18 cellular contexts compared by ENCODE assay signal in the genomic region with DNA sequence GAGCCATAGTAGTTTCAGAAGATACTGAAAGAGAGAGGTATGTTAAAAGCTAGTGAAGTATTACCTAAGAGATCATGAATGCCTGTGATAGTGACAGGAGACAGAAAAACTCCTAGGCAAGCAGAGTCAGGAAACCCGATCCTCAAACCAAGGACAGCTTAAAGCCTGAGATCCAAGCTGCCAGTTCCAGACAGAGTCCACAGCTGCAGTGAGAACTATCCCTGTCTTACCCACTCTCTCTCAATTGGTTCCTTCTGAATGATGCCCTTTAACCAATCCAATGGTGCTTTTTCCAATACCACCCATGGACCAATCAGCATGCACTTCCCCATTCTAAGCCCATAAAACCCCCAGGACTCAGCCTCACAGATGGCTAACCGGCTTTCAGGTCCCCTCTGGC.
"Had no signal": no experiment of that assay in that cellular context is flagged by ENCODE, and none has a peak within 500 bp of the region (broad histone marks: within the 10 kb centered on the region; RNA-seq: fewer than 3 reads in every experiment).

No MANE protein-coding gene starts in this region.

- H3K36me3 Mint-ChIP-seq: activated naive CD8-positive, alpha-beta T cell treated with anti-CD3 and anti-CD28 coated beads, Interleukin-2, amount 10 ng/mL, durations not matched to agents 7 days and 5 days; naive B cell; stimulated activated effector memory CD8-positive, alpha-beta T cell treated with anti-CD3 and anti-CD28 coated beads, Interleukin-12 subunit alpha, Interleukin-12 subunit beta, amount 100 ng/mL, for 72 hours had no signal

- H2AFZ ChIP-seq: parathyroid adenoma had no signal

- H3K27ac ChIP-seq: foreskin keratinocyte, lower lobe of right lung, neutrophil, parathyroid adenoma had no signal

- H3K9ac ChIP-seq: parathyroid adenoma had no signal

- H3K27ac Mint-ChIP-seq: activated naive CD8-positive, alpha-beta T cell treated with anti-CD3 and anti-CD28 coated beads, Interleukin-2, amount 10 ng/mL, durations not matched to agents 7 days and 5 days; naive B cell; stimulated activated effector memory CD8-positive, alpha-beta T cell treated with anti-CD3 and anti-CD28 coated beads, Interleukin-12 subunit alpha, Interleukin-12 subunit beta, amount 100 ng/mL, for 72 hours; T-helper 2 cell treated with Interferon-gamma antibody and Interleukin-4, amounts not matched to agents 5 μg/mL and 100 μg/mL, for 36 hours had no signal

- H3K4me3 Mint-ChIP-seq: activated naive CD8-positive, alpha-beta T cell treated with anti-CD3 and anti-CD28 coated beads, Interleukin-2, amount 10 ng/mL, durations not matched to agents 7 days and 5 days; naive B cell; stimulated activated effector memory CD8-positive, alpha-beta T cell treated with anti-CD3 and anti-CD28 coated beads, Interleukin-12 subunit alpha, Interleukin-12 subunit beta, amount 100 ng/mL, for 72 hours; T-helper 2 cell treated with Interferon-gamma antibody and Interleukin-4, amounts not matched to agents 5 μg/mL and 100 μg/mL, for 36 hours had no signal

- H3K36me3 ChIP-seq: lower lobe of right lung, neutrophil had no signal

- H3K4me3 ChIP-seq: lower lobe of right lung had no signal

- H3K4me1 ChIP-seq: foreskin keratinocyte, lower lobe of right lung, parathyroid adenoma had no signal

- H3K9me3 Mint-ChIP-seq: activated naive CD8-positive, alpha-beta T cell treated with anti-CD3 and anti-CD28 coated beads, Interleukin-2, amount 10 ng/mL, durations not matched to agents 7 days and 5 days; T-helper 2 cell treated with Interferon-gamma antibody and Interleukin-4, amounts not matched to agents 5 μg/mL and 100 μg/mL, for 36 hours had no signal

- FAIRE-seq: urothelium cell line had no signal

- H3K27me3 ChIP-seq: foreskin keratinocyte, neutrophil had no signal

- H3K4me1 Mint-ChIP-seq: activated naive CD8-positive, alpha-beta T cell treated with anti-CD3 and anti-CD28 coated beads, Interleukin-2, amount 10 ng/mL, durations not matched to agents 7 days and 5 days; naive B cell; stimulated activated effector memory CD8-positive, alpha-beta T cell treated with anti-CD3 and anti-CD28 coated beads, Interleukin-12 subunit alpha, Interleukin-12 subunit beta, amount 100 ng/mL, for 72 hours had no signal

- H3K27me3 Mint-ChIP-seq: activated naive CD8-positive, alpha-beta T cell treated with anti-CD3 and anti-CD28 coated beads, Interleukin-2, amount 10 ng/mL, durations not matched to agents 7 days and 5 days; naive B cell had no signal

- H3K9me3 ChIP-seq: lower lobe of right lung, neutrophil had no signal

- DNase-seq: activated CD4-positive, alpha-beta T cell treated with anti-CD3 and anti-CD28 coated beads, Interleukin-2, amount 50 U/mL, for 4 hours; activated naive CD4-positive, alpha-beta T cell; activated naive CD8-positive, alpha-beta T cell treated with anti-CD3 and anti-CD28 coated beads, Interleukin-2, amount 10 ng/mL, durations not matched to agents 7 days and 5 days; activated T-cell treated with anti-CD3 and anti-CD28 coated beads for 4 hours; anterior cingulate cortex; effector memory CD4-positive, alpha-beta T cell; foreskin keratinocyte; glutamatergic neuron; hypothalamus; lower lobe of right lung; naive B cell; stimulated activated CD4-positive, alpha-beta T cell treated with anti-CD3 and anti-CD28 coated beads, Interleukin-12 subunit alpha, Interleukin-12 subunit beta, amount 100 ng/mL, for 4 hours; stimulated activated CD4-positive, alpha-beta T cell treated with anti-CD3 and anti-CD28 coated beads, Interleukin-2, amount 100 ng/mL, for 24 hours had no signal

- ATAC-seq: foreskin keratinocyte; lower lobe of right lung; stimulated activated effector memory CD8-positive, alpha-beta T cell treated with anti-CD3 and anti-CD28 coated beads, Interleukin-12 subunit alpha, Interleukin-12 subunit beta, amount 100 ng/mL, for 72 hours had no signal

- H3K79me2 ChIP-seq: parathyroid adenoma had no signal
